ENCODE assay signal across 1 cellular context in the genomic region with DNA sequence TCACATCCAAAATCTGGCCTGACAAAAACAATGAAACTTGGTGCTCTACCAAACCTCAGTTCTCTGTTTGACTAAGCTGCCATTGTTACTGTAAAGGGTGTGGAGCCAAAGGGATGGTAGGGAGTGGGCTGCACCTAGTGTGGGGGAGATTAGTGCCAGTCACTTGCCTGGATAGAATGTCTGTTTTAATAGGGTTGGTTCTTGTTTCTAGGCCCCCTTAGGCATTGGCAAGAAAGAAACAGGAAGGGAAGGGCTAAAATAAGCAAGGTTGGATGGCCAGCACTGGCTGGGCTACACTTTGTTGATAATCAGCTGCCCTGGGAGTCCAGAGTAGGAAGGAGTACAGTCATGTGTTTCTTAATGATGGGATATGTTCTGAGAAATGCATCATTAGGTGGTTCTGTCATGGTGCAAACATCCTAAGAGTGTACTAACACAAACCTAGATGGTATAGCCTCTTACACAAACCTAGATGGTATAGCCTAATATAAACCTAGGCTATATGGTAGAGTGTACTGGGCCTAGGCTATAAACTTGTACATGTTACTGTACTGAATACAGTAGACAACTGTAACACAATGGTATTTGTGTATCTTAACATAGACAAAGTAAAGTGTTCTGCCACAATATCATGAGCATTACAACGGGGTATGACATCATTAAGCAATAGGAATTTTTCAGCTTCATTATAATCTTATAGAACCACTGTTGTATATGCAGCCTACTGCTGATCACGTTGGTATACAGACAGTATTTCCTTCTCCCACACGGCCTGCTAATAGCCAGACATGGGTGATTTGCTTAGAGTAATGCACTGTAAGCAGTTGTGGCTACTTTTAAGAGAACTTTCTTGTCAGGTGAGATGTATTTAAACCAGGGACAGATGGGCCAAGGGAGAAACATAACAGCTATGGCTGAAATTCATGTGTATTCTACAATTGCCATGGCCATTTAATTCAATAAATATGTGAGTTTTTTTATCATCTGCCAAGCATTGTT.
TF ChIP-seq lines count a peak whose summit lies in the region.

No MANE protein-coding gene starts in this region.

TF ChIP-seq in IMR-90, 13 proteins besides CTCF, POLR2A, EP300 and RAD21:
- TF ChIP-seq, protein P1, sequence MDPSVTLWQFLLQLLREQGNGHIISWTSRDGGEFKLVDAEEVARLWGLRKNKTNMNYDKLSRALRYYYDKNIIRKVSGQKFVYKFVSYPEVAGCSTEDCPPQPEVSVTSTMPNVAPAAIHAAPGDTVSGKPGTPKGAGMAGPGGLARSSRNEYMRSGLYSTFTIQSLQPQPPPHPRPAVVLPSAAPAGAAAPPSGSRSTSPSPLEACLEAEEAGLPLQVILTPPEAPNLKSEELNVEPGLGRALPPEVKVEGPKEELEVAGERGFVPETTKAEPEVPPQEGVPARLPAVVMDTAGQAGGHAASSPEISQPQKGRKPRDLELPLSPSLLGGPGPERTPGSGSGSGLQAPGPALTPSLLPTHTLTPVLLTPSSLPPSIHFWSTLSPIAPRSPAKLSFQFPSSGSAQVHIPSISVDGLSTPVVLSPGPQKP (IDR thresholded peaks at IDR 0.05; ENCODE audit: borderline replicate concordance, low read depth, low read length), result no peak
- no peak for TF ChIP-seq RCOR1 (IDR thresholded peaks at IDR 0.05; ENCODE audit: insufficient replicate concordance, low read length)
- TF ChIP-seq SMC3 (IDR thresholded peaks at IDR 0.05; ENCODE audit: low read depth, low read length), result no peak
- TF ChIP-seq MAFK (IDR thresholded peaks at IDR 0.05; ENCODE audit: low read depth, low read length), result no peak
- no peak for TF ChIP-seq NFE2L2 (IDR thresholded peaks at IDR 0.05; ENCODE audit: low read depth, low read length)
- no peak for TF ChIP-seq RFX5 (IDR thresholded peaks at IDR 0.05; ENCODE audit: low read depth, low read length)
